In genomic region chr20:6269163-6269873, GRCh38 we compare ENCODE assay signal across 16 cellular contexts.
A peak's percentile ranks its signal among the peaks of the same experiment; 100 is the strongest.
DNase-seq lines count a peak whose midpoint lies in the region; ATAC-seq lines count a peak whose summit lies in the region.
"Had no signal": no experiment of that assay in that cellular context is flagged by ENCODE, and none has a peak within 500 bp of the region (broad histone marks: within the 10 kb centered on the region; RNA-seq: fewer than 3 reads in every experiment).

No MANE protein-coding gene starts in this region.

- H3K27ac Mint-ChIP-seq in stimulated activated naive CD8-positive, alpha-beta T cell treated with anti-CD3 and anti-CD28 coated beads, Interleukin-15, amount 100 ng/mL, for 72 hours = no peak overlapping the region
- H3K27ac Mint-ChIP-seq: activated CD4-positive, alpha-beta memory T cell treated with anti-CD3 and anti-CD28 coated beads for 36 hours; activated T-cell treated with anti-CD3 and anti-CD28 coated beads, Interleukin-2, amount 50 U/mL, for 24 hours had no signal

- DNase-seq in stimulated activated naive CD8-positive, alpha-beta T cell treated with anti-CD3 and anti-CD28 coated beads, Interleukin-15, Interleukin-2, amounts not matched to agents 100 U/mL and 50 U/mL, for 24 hours = no peak
- DNase-seq in stimulated activated naive CD8-positive, alpha-beta T cell treated with anti-CD3 and anti-CD28 coated beads, Interleukin-15, amount 100 ng/mL, for 72 hours = no peak
- DNase-seq in NCI-H748 (lab: John Stamatoyannopoulos, UW; ENCODE audit: unreplicated experiment) (peak; percentile 98), amniotic epithelial cell (ENCODE audit: low read depth) (peak; percentile 7), nucleus accumbens (lab: John Stamatoyannopoulos, UW) (no peak), cortex of kidney (lab: John Stamatoyannopoulos, UW) (no peak)
- DNase-seq: activated CD4-positive, alpha-beta memory T cell treated with anti-CD3 and anti-CD28 coated beads for 36 hours; activated T-cell treated with anti-CD3 and anti-CD28 coated beads, Interleukin-2, amount 50 U/mL, for 24 hours; central memory CD4-positive, alpha-beta T cell; EL; GM23248; left lung; NCI-H1048; pancreas had no signal

- no peak overlapping the region for H3K4me3 Mint-ChIP-seq in stimulated activated naive CD8-positive, alpha-beta T cell treated with anti-CD3 and anti-CD28 coated beads, Interleukin-15, amount 100 ng/mL, for 72 hours
- H3K4me3 Mint-ChIP-seq: activated CD4-positive, alpha-beta memory T cell treated with anti-CD3 and anti-CD28 coated beads for 36 hours; activated T-cell treated with anti-CD3 and anti-CD28 coated beads, Interleukin-2, amount 50 U/mL, for 24 hours had no signal

- ATAC-seq in stimulated activated naive CD8-positive, alpha-beta T cell treated with anti-CD3 and anti-CD28 coated beads, Interleukin-15, Interleukin-2, amounts not matched to agents 100 U/mL and 50 U/mL, for 24 hours = peak; percentile 40
- no peak for ATAC-seq in stimulated activated naive CD8-positive, alpha-beta T cell treated with anti-CD3 and anti-CD28 coated beads, Interleukin-15, amount 100 ng/mL, for 72 hours
- ATAC-seq in HG03460 (IDR thresholded peaks at IDR 0.05; ENCODE audit: unreplicated experiment) (no peak), HG03521 (IDR thresholded peaks at IDR 0.05; ENCODE audit: unreplicated experiment) (no peak)
- ATAC-seq: left lung, pancreas had no signal

- H3K9me3 Mint-ChIP-seq in stimulated activated naive CD8-positive, alpha-beta T cell treated with anti-CD3 and anti-CD28 coated beads, Interleukin-15, amount 100 ng/mL, for 72 hours = no peaks in the 10 kb centered on the region
- H3K9me3 Mint-ChIP-seq: activated CD4-positive, alpha-beta memory T cell treated with anti-CD3 and anti-CD28 coated beads for 36 hours; activated T-cell treated with anti-CD3 and anti-CD28 coated beads, Interleukin-2, amount 50 U/mL, for 24 hours had no signal

- peaks cover 6% of the 10 kb centered on the region for H3K4me1 Mint-ChIP-seq in stimulated activated naive CD8-positive, alpha-beta T cell treated with anti-CD3 and anti-CD28 coated beads, Interleukin-15, amount 100 ng/mL, for 72 hours

- H3K27me3 Mint-ChIP-seq in stimulated activated naive CD8-positive, alpha-beta T cell treated with anti-CD3 and anti-CD28 coated beads, Interleukin-15, amount 100 ng/mL, for 72 hours = no peaks in the 10 kb centered on the region
- H3K27me3 Mint-ChIP-seq: activated T-cell treated with anti-CD3 and anti-CD28 coated beads, Interleukin-2, amount 50 U/mL, for 24 hours had no signal

Comparison
In these comparisons a context has a peak if more than half of its experiments do, and no peak if none do; other contexts are left out.
1. DNase-seq: peak in NCI-H748 (single experiment) and amniotic epithelial cell (single experiment); none in stimulated activated naive CD8-positive, alpha-beta T cell treated with anti-CD3 and anti-CD28 coated beads, Interleukin-15, Interleukin-2, amounts not matched to agents 100 U/mL and 50 U/mL, for 24 hours (single experiment), stimulated activated naive CD8-positive, alpha-beta T cell treated with anti-CD3 and anti-CD28 coated beads, Interleukin-15, amount 100 ng/mL, for 72 hours (0 of 2), nucleus accumbens (0 of 56) and cortex of kidney (single experiment).